In genomic region chr1:7693662-7694061, GRCh38 we compare ENCODE assay signal across 32 cellular contexts.
"Had no signal": no experiment of that assay in that cellular context is flagged by ENCODE, and none has a peak within 500 bp of the region (broad histone marks: within the 10 kb centered on the region; RNA-seq: fewer than 3 reads in every experiment).

No MANE protein-coding gene starts in this region.

- DNase-seq: activated CD4-positive, alpha-beta memory T cell treated with anti-CD3 and anti-CD28 coated beads for 36 hours; activated CD4-positive, alpha-beta T cell treated with anti-CD3 and anti-CD28 coated beads for 36 hours; activated CD4-positive, alpha-beta T cell treated with anti-CD3 and anti-CD28 coated beads, Interleukin-2, amount 10 ng/mL, durations not matched to agents 24 days and 14 days; activated CD4-positive, CD25-positive, alpha-beta regulatory T cell; activated CD4-positive, CD25-positive, alpha-beta regulatory T cell treated with anti-CD3 and anti-CD28 coated beads, Interleukin-2, amount 50 U/mL, for 72 hours; activated CD8-positive, alpha-beta memory T cell treated with anti-CD3 and anti-CD28 coated beads, Interleukin-2, amount 10 ng/mL, durations not matched to agents 7 days and 5 days; activated CD8-positive, alpha-beta memory T cell treated with anti-CD3 and anti-CD28 coated beads, Interleukin-2, amount 50 U/mL, for 4 hours; activated CD8-positive, alpha-beta T cell treated with anti-CD3 and anti-CD28 coated beads, Interleukin-2, amount 10 ng/mL, durations not matched to agents 7 days and 5 days; activated effector memory CD4-positive, alpha-beta T cell treated with anti-CD3 and anti-CD28 coated beads, Interleukin-2, amount 50 U/mL, for 16 hours; activated naive CD4-positive, alpha-beta T cell treated with anti-CD3 and anti-CD28 coated beads for 36 hours; activated naive CD8-positive, alpha-beta T cell treated with anti-CD3 and anti-CD28 coated beads for 36 hours; activated naive CD8-positive, alpha-beta T cell treated with anti-CD3 and anti-CD28 coated beads, Interleukin-2, amount 50 U/mL, for 24 hours; activated T-cell treated with anti-CD3 and anti-CD28 coated beads, Interleukin-2, amount 50 U/mL, for 1 hour; activated T-cell treated with anti-CD3 and anti-CD28 coated beads, Interleukin-2, amount 50 U/mL, for 48 hours; adrenal gland; amygdala; body of pancreas; central memory CD4-positive, alpha-beta T cell; cerebellar nuclear complex; colonic mucosa; effector CD8-positive, alpha-beta T cell; esophagus squamous epithelium; foreskin melanocyte; T-helper 2 cell had no signal

- H3K36me3 ChIP-seq: adrenal gland, cardiac muscle cell, colonic mucosa, esophagus squamous epithelium, gastroesophageal sphincter had no signal

- H3K4me3 Mint-ChIP-seq: activated CD4-positive, alpha-beta memory T cell treated with anti-CD3 and anti-CD28 coated beads for 36 hours; activated CD4-positive, alpha-beta T cell treated with anti-CD3 and anti-CD28 coated beads for 36 hours; activated CD4-positive, alpha-beta T cell treated with anti-CD3 and anti-CD28 coated beads, Interleukin-2, amount 10 ng/mL, durations not matched to agents 24 days and 14 days; activated CD8-positive, alpha-beta memory T cell treated with anti-CD3 and anti-CD28 coated beads, Interleukin-2, amount 10 ng/mL, durations not matched to agents 7 days and 5 days; activated CD8-positive, alpha-beta T cell treated with anti-CD3 and anti-CD28 coated beads, Interleukin-2, amount 10 ng/mL, durations not matched to agents 7 days and 5 days; activated naive CD4-positive, alpha-beta T cell treated with anti-CD3 and anti-CD28 coated beads for 36 hours; activated naive CD4-positive, alpha-beta T cell treated with anti-CD3 and anti-CD28 coated beads, Interleukin-2, amount 50 U/mL, for 24 hours; activated naive CD8-positive, alpha-beta T cell treated with anti-CD3 and anti-CD28 coated beads for 36 hours; activated naive CD8-positive, alpha-beta T cell treated with anti-CD3 and anti-CD28 coated beads, Interleukin-2, amount 50 U/mL, for 24 hours; activated T-helper 1 cell treated with anti-CD3 and anti-CD28 coated beads, Interleukin-12 subunit alpha, Interleukin-12 subunit beta, Interleukin-2, Interleukin-4 antibody, amounts not matched to agents 30 ng/mL and 10 ng/mL and 1 ng/mL, durations not matched to agents 14 hours and 24 hours and 36 hours had no signal

- H3K27ac ChIP-seq: adrenal gland, body of pancreas, cardiac muscle cell, colonic mucosa, epithelial cell of prostate, esophagus squamous epithelium, gastroesophageal sphincter had no signal

- FAIRE-seq: endometrium, endothelial cell of umbilical vein had no signal

- H3K27me3 ChIP-seq: adrenal gland, cardiac muscle cell, colonic mucosa had no signal

- H3K4me3 ChIP-seq: adrenal gland, body of pancreas, cardiac muscle cell, colonic mucosa, esophagus squamous epithelium, gastroesophageal sphincter had no signal

- H3K4me1 ChIP-seq: adrenal gland, body of pancreas, colonic mucosa, esophagus squamous epithelium, gastroesophageal sphincter had no signal

- H3K9me3 ChIP-seq: colonic mucosa had no signal

- H3K36me3 Mint-ChIP-seq: activated CD4-positive, alpha-beta memory T cell treated with anti-CD3 and anti-CD28 coated beads for 36 hours; activated CD8-positive, alpha-beta memory T cell treated with anti-CD3 and anti-CD28 coated beads, Interleukin-2, amount 10 ng/mL, durations not matched to agents 7 days and 5 days had no signal

- H3K9me3 Mint-ChIP-seq: activated naive CD4-positive, alpha-beta T cell treated with anti-CD3 and anti-CD28 coated beads, Interleukin-2, amount 50 U/mL, for 24 hours; activated T-helper 2 cell treated with anti-CD3 and anti-CD28 coated beads, Interferon-gamma antibody, Interleukin-2, Interleukin-4, amounts not matched to agents 10 μg/mL and 5 μg/mL and 100 μg/mL, durations not matched to agents 14 hours and 24 hours and 36 hours had no signal

- H3K27ac Mint-ChIP-seq: activated CD4-positive, alpha-beta memory T cell treated with anti-CD3 and anti-CD28 coated beads for 36 hours; activated CD4-positive, alpha-beta T cell treated with anti-CD3 and anti-CD28 coated beads for 36 hours; activated CD4-positive, alpha-beta T cell treated with anti-CD3 and anti-CD28 coated beads, Interleukin-2, amount 10 ng/mL, durations not matched to agents 24 days and 14 days; activated CD8-positive, alpha-beta memory T cell treated with anti-CD3 and anti-CD28 coated beads, Interleukin-2, amount 10 ng/mL, durations not matched to agents 7 days and 5 days; activated CD8-positive, alpha-beta T cell treated with anti-CD3 and anti-CD28 coated beads, Interleukin-2, amount 10 ng/mL, durations not matched to agents 7 days and 5 days; activated naive CD4-positive, alpha-beta T cell treated with anti-CD3 and anti-CD28 coated beads for 36 hours; activated naive CD4-positive, alpha-beta T cell treated with anti-CD3 and anti-CD28 coated beads, Interleukin-2, amount 50 U/mL, for 24 hours; activated naive CD8-positive, alpha-beta T cell treated with anti-CD3 and anti-CD28 coated beads for 36 hours; activated naive CD8-positive, alpha-beta T cell treated with anti-CD3 and anti-CD28 coated beads, Interleukin-2, amount 50 U/mL, for 24 hours; activated T-helper 1 cell treated with anti-CD3 and anti-CD28 coated beads, Interleukin-12 subunit alpha, Interleukin-12 subunit beta, Interleukin-2, Interleukin-4 antibody, amounts not matched to agents 30 ng/mL and 10 ng/mL and 1 ng/mL, durations not matched to agents 14 hours and 24 hours and 36 hours; activated T-helper 2 cell treated with anti-CD3 and anti-CD28 coated beads, Interferon-gamma antibody, Interleukin-2, Interleukin-4, amounts not matched to agents 10 μg/mL and 5 μg/mL and 100 μg/mL, durations not matched to agents 14 hours and 24 hours and 36 hours had no signal

- H3K4me1 Mint-ChIP-seq: activated CD4-positive, alpha-beta T cell treated with anti-CD3 and anti-CD28 coated beads, Interleukin-2, amount 10 ng/mL, durations not matched to agents 24 days and 14 days; activated CD8-positive, alpha-beta memory T cell treated with anti-CD3 and anti-CD28 coated beads, Interleukin-2, amount 10 ng/mL, durations not matched to agents 7 days and 5 days; activated naive CD4-positive, alpha-beta T cell treated with anti-CD3 and anti-CD28 coated beads, Interleukin-2, amount 50 U/mL, for 24 hours had no signal
